Comparison of ENCODE assay signal across 1 cellular context in the genomic region with DNA sequence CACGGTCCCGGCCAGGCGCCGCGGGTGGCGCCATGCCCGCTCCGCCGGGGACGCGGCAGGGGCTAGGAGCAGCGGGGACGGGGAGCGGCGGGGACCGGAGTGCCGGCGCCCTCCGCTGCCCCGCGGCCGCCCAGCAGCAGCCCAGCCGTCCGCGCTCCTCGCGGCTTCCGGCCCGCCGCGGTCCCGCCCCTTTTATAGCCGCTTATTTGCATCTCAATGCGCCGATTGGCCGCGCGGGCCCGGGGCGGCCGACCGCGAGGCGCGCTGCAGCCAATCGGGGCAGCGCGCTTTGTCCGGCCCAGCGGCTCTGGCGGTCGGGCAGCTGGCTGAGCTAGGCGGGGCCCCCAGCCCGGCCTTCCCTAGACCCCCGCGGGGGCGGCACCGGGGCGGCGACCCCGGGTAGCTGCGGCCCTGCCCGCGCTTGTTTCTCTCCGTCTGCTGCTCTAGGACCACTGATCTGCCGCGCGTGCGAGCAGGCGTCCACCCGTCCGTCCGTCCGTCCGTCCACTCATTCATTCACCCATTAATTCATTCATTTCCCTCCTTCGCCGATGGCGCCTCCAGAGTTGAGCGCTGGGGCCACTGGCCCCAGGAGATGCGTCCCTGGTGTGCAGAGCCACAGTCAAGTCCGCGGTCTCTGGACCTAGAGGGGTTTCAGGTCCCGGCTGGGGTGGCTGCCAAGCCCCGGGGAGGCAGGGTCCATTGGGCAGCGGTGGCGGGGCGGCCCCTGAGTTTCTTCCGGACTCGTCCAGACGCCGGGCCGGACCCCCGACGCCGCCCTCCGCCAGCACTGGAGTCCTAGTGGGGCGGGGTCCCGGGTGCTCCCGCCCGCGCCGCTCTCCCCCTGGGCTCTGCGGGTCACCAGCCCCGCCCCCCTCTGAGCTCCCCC.
TF ChIP-seq lines count a peak whose summit lies in the region.

Gene HES6, minus strand, starts transcription at position 167 of the 889 bp plus-strand sequence. Its CDS starts 133 bp downstream, at position 34.

TF ChIP-seq in Ishikawa, 13 proteins besides CTCF, POLR2A, EP300 and RAD21 (continued from another document):
- TF ChIP-seq USF1 (IDR thresholded peaks at IDR 0.05), result no peak
- TF ChIP-seq, protein P1, sequence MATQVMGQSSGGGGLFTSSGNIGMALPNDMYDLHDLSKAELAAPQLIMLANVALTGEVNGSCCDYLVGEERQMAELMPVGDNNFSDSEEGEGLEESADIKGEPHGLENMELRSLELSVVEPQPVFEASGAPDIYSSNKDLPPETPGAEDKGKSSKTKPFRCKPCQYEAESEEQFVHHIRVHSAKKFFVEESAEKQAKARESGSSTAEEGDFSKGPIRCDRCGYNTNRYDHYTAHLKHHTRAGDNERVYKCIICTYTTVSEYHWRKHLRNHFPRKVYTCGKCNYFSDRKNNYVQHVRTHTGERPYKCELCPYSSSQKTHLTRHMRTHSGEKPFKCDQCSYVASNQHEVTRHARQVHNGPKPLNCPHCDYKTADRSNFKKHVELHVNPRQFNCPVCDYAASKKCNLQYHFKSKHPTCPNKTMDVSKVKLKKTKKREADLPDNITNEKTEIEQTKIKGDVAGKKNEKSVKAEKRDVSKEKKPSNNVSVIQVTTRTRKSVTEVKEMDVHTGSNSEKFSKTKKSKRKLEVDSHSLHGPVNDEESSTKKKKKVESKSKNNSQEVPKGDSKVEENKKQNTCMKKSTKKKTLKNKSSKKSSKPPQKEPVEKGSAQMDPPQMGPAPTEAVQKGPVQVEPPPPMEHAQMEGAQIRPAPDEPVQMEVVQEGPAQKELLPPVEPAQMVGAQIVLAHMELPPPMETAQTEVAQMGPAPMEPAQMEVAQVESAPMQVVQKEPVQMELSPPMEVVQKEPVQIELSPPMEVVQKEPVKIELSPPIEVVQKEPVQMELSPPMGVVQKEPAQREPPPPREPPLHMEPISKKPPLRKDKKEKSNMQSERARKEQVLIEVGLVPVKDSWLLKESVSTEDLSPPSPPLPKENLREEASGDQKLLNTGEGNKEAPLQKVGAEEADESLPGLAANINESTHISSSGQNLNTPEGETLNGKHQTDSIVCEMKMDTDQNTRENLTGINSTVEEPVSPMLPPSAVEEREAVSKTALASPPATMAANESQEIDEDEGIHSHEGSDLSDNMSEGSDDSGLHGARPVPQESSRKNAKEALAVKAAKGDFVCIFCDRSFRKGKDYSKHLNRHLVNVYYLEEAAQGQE (IDR thresholded peaks at IDR 0.05; ENCODE audit: low read depth), result no peak
- TF ChIP-seq CREB1 (IDR thresholded peaks at IDR 0.05; ENCODE audit: low read depth), result no peak
